30 cellular contexts compared by ENCODE assay signal in genomic region chr1:55426156-55426555, GRCh38.
"Had no signal": no experiment of that assay in that cellular context is flagged by ENCODE, and none has a peak within 500 bp of the region (broad histone marks: within the 10 kb centered on the region; RNA-seq: fewer than 3 reads in every experiment).

No MANE protein-coding gene starts in this region.

- H3K4me3 ChIP-seq: cardiac muscle cell, MG63, PC-9, SJCRH30, SK-N-MC had no signal

- H3K36me3 ChIP-seq: brain microvascular endothelial cell, cardiac muscle cell, MG63, SJCRH30 had no signal

- DNase-seq: activated CD4-positive, alpha-beta T cell treated with anti-CD3 and anti-CD28 coated beads, Interleukin-2, amount 10 ng/mL, durations not matched to agents 24 days and 14 days; activated CD4-positive, alpha-beta T cell treated with anti-CD3 and anti-CD28 coated beads, Interleukin-2, amount 50 U/mL, for 4 hours; activated CD8-positive, alpha-beta T cell treated with anti-CD3 and anti-CD28 coated beads for 36 hours; activated effector memory CD4-positive, alpha-beta T cell treated with anti-CD3 and anti-CD28 coated beads, Interleukin-2, amount 50 U/mL, for 16 hours; activated naive CD4-positive, alpha-beta T cell; activated naive CD4-positive, alpha-beta T cell treated with anti-CD3 and anti-CD28 coated beads, Interleukin-2, amount 50 U/mL, for 16 hours; activated naive CD8-positive, alpha-beta T cell treated with anti-CD3 and anti-CD28 coated beads for 36 hours; activated T-cell treated with anti-CD3 and anti-CD28 coated beads, Interleukin-2, amount 50 U/mL, for 1 hour; activated T-cell treated with anti-CD3 and anti-CD28 coated beads, Interleukin-2, amount 50 U/mL, for 72 hours; amniotic stem cell; aorta; brain microvascular endothelial cell; Karpas-422; KBM-7; MG63; NCI-H1048; NCI-H1105 treated with DMSO at 0.1 percent for 48 hours; NCI-H1436; NCI-H1694; NCI-H1930; NCI-H2081 treated with DMSO at 0.1 percent for 48 hours; NCI-H226; NCI-H524 treated with DMSO at 0.1 percent for 48 hours; PC-9; SHP77; SJCRH30; T1000 had no signal

- H3K4me2 ChIP-seq: PC-9 had no signal

- ATAC-seq: activated CD8-positive, alpha-beta T cell treated with anti-CD3 and anti-CD28 coated beads for 36 hours; activated T-cell treated with anti-CD3 and anti-CD28 coated beads, Interleukin-2, amount 50 U/mL, for 72 hours; activated T-helper 17 cell treated with anti-CD3 and anti-CD28 coated beads, Interleukin-2, amount 50 U/mL, for 72 hours had no signal

- H3K27me3 ChIP-seq: brain microvascular endothelial cell, cardiac muscle cell, MG63, SJCRH30 had no signal

- H3K9me3 ChIP-seq: SJCRH30 had no signal

- H2AFZ ChIP-seq: PC-9 had no signal

- H3K27ac ChIP-seq: brain microvascular endothelial cell, cardiac muscle cell, PC-9, SJCRH30, SK-N-MC had no signal
